In the genomic region with DNA sequence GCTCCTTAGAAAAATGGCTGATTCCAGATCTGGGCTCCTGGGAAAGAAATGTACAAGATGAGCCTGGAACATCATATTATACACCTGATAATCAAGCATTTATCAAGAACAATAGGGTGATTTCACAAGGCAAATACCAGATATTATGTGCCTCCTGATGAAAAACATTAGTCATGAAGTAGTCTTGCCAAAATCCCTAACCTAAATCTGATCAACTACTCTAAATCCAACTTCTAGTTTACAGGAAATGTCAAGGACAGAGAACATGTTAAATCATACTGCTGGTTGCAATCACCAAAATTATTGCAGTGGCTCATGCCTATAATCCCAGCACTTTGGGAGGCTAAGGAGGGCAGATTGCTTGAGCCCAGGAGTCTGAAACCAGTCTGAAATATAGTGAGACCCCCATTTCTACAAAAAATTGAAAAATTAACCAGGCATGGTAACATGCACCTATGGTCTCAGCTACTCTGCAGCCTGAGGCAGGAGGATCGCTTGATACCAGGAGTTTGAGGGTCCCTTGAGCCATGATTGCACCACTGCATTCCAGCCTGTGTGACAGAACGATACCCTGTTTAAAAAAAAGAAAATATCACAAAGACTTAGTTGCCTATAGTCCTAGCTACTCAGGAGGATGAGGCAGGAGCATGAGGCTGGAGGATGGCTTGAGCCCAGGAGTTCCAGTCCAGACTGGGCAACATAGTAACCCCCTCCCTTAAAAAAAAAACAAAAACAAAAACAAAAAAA, we compare ENCODE assay signal across 12 cellular contexts. TPM values are rescaled to one million over a fixed set of nuclear protein-coding genes. Genes with fewer than 3 reads are reported as not detected.
DNase-seq lines count a peak whose midpoint lies in the region; ATAC-seq and TF ChIP-seq lines count a peak whose summit lies in the region.
"Had no signal": no experiment of that assay in that cellular context is flagged by ENCODE, and none has a peak within 500 bp of the region (broad histone marks: within the 10 kb centered on the region; RNA-seq: fewer than 3 reads in every experiment).

No MANE protein-coding gene starts in this region.

- peak; percentile 75 for ATAC-seq in esophagus mucosa
- ATAC-seq in stimulated activated effector memory CD8-positive, alpha-beta T cell treated with anti-CD3 and anti-CD28 coated beads, Interleukin-12 subunit alpha, Interleukin-12 subunit beta, amount 100 ng/mL, for 72 hours, result no peak

- CTCF ChIA-PET in RWPE1 (lab: Yijun Ruan, JAX), result no interaction called here

- no peak overlapping the region for H3K4me3 Mint-ChIP-seq in stimulated activated effector memory CD8-positive, alpha-beta T cell treated with anti-CD3 and anti-CD28 coated beads, Interleukin-12 subunit alpha, Interleukin-12 subunit beta, amount 100 ng/mL, for 72 hours
- H3K4me3 Mint-ChIP-seq: dendritic cell treated with granulocyte-macrophage colony-stimulating factor and Interleukin-4, amounts not matched to agents 40 ng/mL and 50 ng/mL, for 4 days; T-helper 1 cell treated with Interleukin-12 subunit alpha and Interleukin-12 subunit beta and Interleukin-4 antibody, amounts not matched to agents 30 μg/mL and 1 μg/mL, for 36 hours had no signal

- peaks cover 6% of the 10 kb centered on the region for H3K36me3 Mint-ChIP-seq in stimulated activated effector memory CD8-positive, alpha-beta T cell treated with anti-CD3 and anti-CD28 coated beads, Interleukin-12 subunit alpha, Interleukin-12 subunit beta, amount 100 ng/mL, for 72 hours

- H3K9me3 Mint-ChIP-seq in stimulated activated effector memory CD8-positive, alpha-beta T cell treated with anti-CD3 and anti-CD28 coated beads, Interleukin-12 subunit alpha, Interleukin-12 subunit beta, amount 100 ng/mL, for 72 hours, result no peaks in the 10 kb centered on the region
- H3K9me3 Mint-ChIP-seq: dendritic cell treated with granulocyte-macrophage colony-stimulating factor and Interleukin-4, amounts not matched to agents 40 ng/mL and 50 ng/mL, for 4 days had no signal

- H3K4me1 ChIP-seq in effector memory CD4-positive, alpha-beta T cell (ENCODE audit: control insufficient read depth, insufficient read depth, low read length, poor library complexity, severe bottlenecking), result no peaks in the 10 kb centered on the region

- no peak overlapping the region for H3K27ac Mint-ChIP-seq in stimulated activated effector memory CD8-positive, alpha-beta T cell treated with anti-CD3 and anti-CD28 coated beads, Interleukin-12 subunit alpha, Interleukin-12 subunit beta, amount 100 ng/mL, for 72 hours
- H3K27ac Mint-ChIP-seq: dendritic cell treated with granulocyte-macrophage colony-stimulating factor and Interleukin-4, amounts not matched to agents 40 ng/mL and 50 ng/mL, for 4 days; T-helper 1 cell treated with Interleukin-12 subunit alpha and Interleukin-12 subunit beta and Interleukin-4 antibody, amounts not matched to agents 30 μg/mL and 1 μg/mL, for 36 hours had no signal

- no peak for TF ChIP-seq CTCF in RWPE1 (conservative IDR thresholded peaks at IDR 0.05; ENCODE audit: low read depth)

- no peak overlapping the region for H3K4me3 ChIP-seq in effector memory CD4-positive, alpha-beta T cell (ENCODE audit: insufficient read depth, low read depth, low read length, poor library complexity, severe bottlenecking)

- H3K9me3 ChIP-seq in effector memory CD4-positive, alpha-beta T cell (ENCODE audit: control insufficient read depth, low read length), result no peaks in the 10 kb centered on the region

- no peaks in the 10 kb centered on the region for H3K27me3 ChIP-seq in effector memory CD4-positive, alpha-beta T cell (replicated peaks; ENCODE audit: control insufficient read depth, insufficient read depth, low read length, poor library complexity, severe bottlenecking)

- no peaks in the 10 kb centered on the region for H3K36me3 ChIP-seq in effector memory CD4-positive, alpha-beta T cell (ENCODE audit: control insufficient read depth, insufficient read depth, low read length)

- POLR2A ChIA-PET in RWPE1 (lab: Yijun Ruan, JAX; ENCODE audit: low non-redundant PET), result no interaction called here

- H3K27ac ChIP-seq in RWPE1, result peak overlapping the region; percentile 74; the same call in 1 of the 2 replicates
- no peak overlapping the region for H3K27ac ChIP-seq in effector memory CD4-positive, alpha-beta T cell (ENCODE audit: insufficient read depth, low read length, poor library complexity, severe bottlenecking)

- peaks cover 48% of the 10 kb centered on the region for H3K4me1 Mint-ChIP-seq in stimulated activated effector memory CD8-positive, alpha-beta T cell treated with anti-CD3 and anti-CD28 coated beads, Interleukin-12 subunit alpha, Interleukin-12 subunit beta, amount 100 ng/mL, for 72 hours

- DNase-seq in EL (peak; percentile 55), RWPE1 (ENCODE audit: low spot score) (peak; percentile 81), non-pigmented ciliary epithelial cell (ENCODE audit: low read depth) (peak; percentile 45), C1 segment of cervical spinal cord (lab: John Stamatoyannopoulos, UW) (no peak), ecto neural progenitor cell (ENCODE audit: low spot score) (no peak)
- no peak for DNase-seq in effector memory CD4-positive, alpha-beta T cell
- no peak for DNase-seq in stimulated activated effector memory CD8-positive, alpha-beta T cell treated with anti-CD3 and anti-CD28 coated beads, Interleukin-12 subunit alpha, Interleukin-12 subunit beta, amount 100 ng/mL, for 72 hours (ENCODE audit: low spot score in 2 of 2)
- DNase-seq: midbrain, NCI-H2029 had no signal

RNA-seq across cellular contexts. Expression of a gene that starts 34.9 kb away (rescaled TPM):
- 36.9 TPM for total RNA-seq in esophagus mucosa

Comparison
In these comparisons a context has a peak if more than half of its experiments do, and no peak if none do; other contexts are left out.
1. DNase-seq: peak in EL (single experiment), RWPE1 (single experiment) and non-pigmented ciliary epithelial cell (single experiment); none in C1 segment of cervical spinal cord (0 of 14), effector memory CD4-positive, alpha-beta T cell (0 of 3), stimulated activated effector memory CD8-positive, alpha-beta T cell treated with anti-CD3 and anti-CD28 coated beads, Interleukin-12 subunit alpha, Interleukin-12 subunit beta, amount 100 ng/mL, for 72 hours (0 of 2) and ecto neural progenitor cell (single experiment).